20 cellular contexts compared by ENCODE assay signal in genomic region chr12:124831590-124831989, GRCh38. TPM values are rescaled to one million over a fixed set of nuclear protein-coding genes. Genes with fewer than 3 reads are reported as not detected.
DNase-seq lines count a peak whose midpoint lies in the region; ATAC-seq and TF ChIP-seq lines count a peak whose summit lies in the region.
"Had no signal": no experiment of that assay in that cellular context is flagged by ENCODE, and none has a peak within 500 bp of the region (broad histone marks: within the 10 kb centered on the region; RNA-seq: fewer than 3 reads in every experiment).

No MANE protein-coding gene starts in this region.

- no peak overlapping the region for H3K23ac ChIP-seq in neuronal stem cell (ENCODE audit: low read depth, low read length, poor library complexity)

- peak overlapping the region; percentile 10 for H3K9ac ChIP-seq in neuronal stem cell (ENCODE audit: low read depth, low read length, poor library complexity)
- H3K9ac ChIP-seq: GM23248 had no signal

- POLR2A ChIA-PET in RWPE1 (lab: Yijun Ruan, JAX; ENCODE audit: low non-redundant PET), result no interaction called here

- CTCF ChIA-PET in RWPE1 (lab: Yijun Ruan, JAX), result no interaction called here

- TF ChIP-seq CTCF in RWPE1 (conservative IDR thresholded peaks at IDR 0.05; ENCODE audit: low read depth) (no peak), dorsolateral prefrontal cortex (IDR thresholded peaks at IDR 0.05 in 54 of 56, conservative IDR thresholded peaks at IDR 0.05 in 2 of 56; ENCODE audit: low read depth in 1 of 56, partially characterized antibody in 56 of 56) (no peak), right lobe of liver (IDR thresholded peaks at IDR 0.05) (no peak)

- H2AFZ ChIP-seq in neuronal stem cell (ENCODE audit: low read length), result no peak overlapping the region
- H2AFZ ChIP-seq: GM23248 had no signal

- TF ChIP-seq POLR2A in right lobe of liver (IDR thresholded peaks at IDR 0.05), result peak; percentile 31

- no peaks in the 10 kb centered on the region for H3K9me3 ChIP-seq in right lobe of liver
- peaks cover 7 to 9% of the 10 kb centered on the region in 2 donors for H3K9me3 ChIP-seq in neuronal stem cell (replicated peaks in 1 of 2; ENCODE audit: control insufficient read depth in 2 of 2, insufficient read depth in 1 of 2, low read depth in 1 of 2, low read length in 2 of 2)

- DNase-seq in RWPE1 (ENCODE audit: low spot score) (no peak), dorsolateral prefrontal cortex (no peak), right lobe of liver (no peak), neuronal stem cell (ENCODE audit: low spot score) (no peak), T-helper 9 cell (no peak), epidermal melanocyte (ENCODE audit: insufficient read length, low spot score) (no peak)
- DNase-seq: CD4-positive, CD25-positive, alpha-beta regulatory T cell; DMS 273 treated with DMSO at 0.1 percent for 48 hours; GM23248; Kasumi-1; NCI-H1694; NCI-H2081; NCI-H2171; NCI-H345; NCI-H524; NCI-H82; SHP77 treated with DMSO at 0.1 percent for 48 hours had no signal

- H4K8ac ChIP-seq in neuronal stem cell (ENCODE audit: low read depth, low read length), result no peak overlapping the region

- peak overlapping the region; percentile 59 for H3K18ac ChIP-seq in neuronal stem cell (ENCODE audit: low read length)

- no peak overlapping the region for H3K4me3 ChIP-seq in dorsolateral prefrontal cortex
- no peak overlapping the region for H3K4me3 ChIP-seq in right lobe of liver
- H3K4me3 ChIP-seq in neuronal stem cell (ENCODE audit: low read length in 2 of 2), result no peak overlapping the region
- H3K4me3 ChIP-seq: GM23248, SK-N-MC had no signal

- no peak overlapping the region for H3K14ac ChIP-seq in neuronal stem cell (ENCODE audit: low read length)

- H2BK12ac ChIP-seq in neuronal stem cell (ENCODE audit: low read length), result no peak overlapping the region

- no peaks in the 10 kb centered on the region for H3K79me1 ChIP-seq in neuronal stem cell (ENCODE audit: low read depth, low read length)

- no peak overlapping the region for H3K4me2 ChIP-seq in neuronal stem cell (ENCODE audit: insufficient read depth, low read length, poor library complexity, severe bottlenecking)

- no peak overlapping the region for H2BK15ac ChIP-seq in neuronal stem cell (ENCODE audit: low read length)

- no peak overlapping the region for H3K4ac ChIP-seq in neuronal stem cell (ENCODE audit: low read length)

- H3K27ac ChIP-seq in RWPE1 (peak overlapping the region; percentile 98), dorsolateral prefrontal cortex (peak overlapping the region in 30 of 59 donors; percentile 3 to 90 (median 66)), right lobe of liver (peak overlapping the region; percentile 91 to 96 (median 92)), neuronal stem cell (replicated peaks; ENCODE audit: low read length) (no peak overlapping the region)
- H3K27ac ChIP-seq: GM23248, SK-N-MC had no signal

- H2AK5ac ChIP-seq in neuronal stem cell (ENCODE audit: low read depth, low read length), result no peak overlapping the region

- 43% methylated on average over 7 of the region's 8 CpGs for WGBS in right lobe of liver (ENCODE audit: insufficient coverage, low coverage, low lambda C conversion rate, missing lambda C conversion rate)
- no CpG with 5 or more reads among the region's 8 CpGs for WGBS in neuronal stem cell (ENCODE audit: extremely low coverage in 2 of 2, insufficient read length in 2 of 2, insufficient replicate concordance in 1 of 2), 2 donors

- H3K4me1 ChIP-seq in right lobe of liver (peaks cover 0 to 54% (median 17%) of the 10 kb centered on the region in 4 donors), neuronal stem cell (ENCODE audit: control insufficient read depth in 2 of 2, insufficient read depth in 1 of 2, low read depth in 1 of 2, low read length in 2 of 2) (peaks cover 14 to 26% of the 10 kb centered on the region in 2 donors)

- ATAC-seq in right lobe of liver, result peak; percentile 22 to 40 (median 28)
- ATAC-seq in HG02973 (IDR thresholded peaks at IDR 0.05; ENCODE audit: unreplicated experiment), result no peak
- ATAC-seq: HCT116 had no signal

- no peak overlapping the region for H2BK120ac ChIP-seq in neuronal stem cell (ENCODE audit: low read depth, low read length)

- peak overlapping the region; percentile 43 for H2BK5ac ChIP-seq in neuronal stem cell (ENCODE audit: low read length)

- no peaks in the 10 kb centered on the region for H3K36me3 ChIP-seq in right lobe of liver
- no peaks in the 10 kb centered on the region for H3K36me3 ChIP-seq in neuronal stem cell (replicated peaks in 1 of 2; ENCODE audit: control insufficient read depth in 2 of 2, insufficient read depth in 2 of 2, low read length in 2 of 2)

- intact Hi-C loops in dorsolateral prefrontal cortex (cut with DNase I) (loop anchor here in 1 of 2 donors (5.0 kb wide), 1 partner anchor 44 kb away; no protein-coding TSS in a partner anchor), right lobe of liver (cut with DNase I) (no loop called here)

- H3K27me3 ChIP-seq in dorsolateral prefrontal cortex (no peaks in the 10 kb centered on the region), right lobe of liver (no peaks in the 10 kb centered on the region), neuronal stem cell (ENCODE audit: control insufficient read depth in 3 of 3, insufficient read depth in 3 of 3, low read depth in 1 of 3, low read length in 3 of 3) (no peaks in the 10 kb centered on the region)

- H4K91ac ChIP-seq in neuronal stem cell (ENCODE audit: low read depth, low read length, poor library complexity), result no peak overlapping the region

RNA-seq across cellular contexts. Expression of gene SCARB1, which starts 32.1 kb away (rescaled TPM):
- 100 to 1,000 TPM in 1 of 120 experiments, 10 to 100 TPM in 119; 33.4 to 110 (median 54.7) TPM for total RNA-seq in dorsolateral prefrontal cortex
- 100 to 1,000 TPM; 128 to 359 (median 214) TPM for total RNA-seq in right lobe of liver
- polyA plus RNA-seq in neuronal stem cell (2013, experiment 1 of 2), result 15.5 TPM
- 15.7 TPM for polyA plus RNA-seq in neuronal stem cell (2013, experiment 2 of 2)
